19 cellular contexts compared by ENCODE assay signal in the genomic region with DNA sequence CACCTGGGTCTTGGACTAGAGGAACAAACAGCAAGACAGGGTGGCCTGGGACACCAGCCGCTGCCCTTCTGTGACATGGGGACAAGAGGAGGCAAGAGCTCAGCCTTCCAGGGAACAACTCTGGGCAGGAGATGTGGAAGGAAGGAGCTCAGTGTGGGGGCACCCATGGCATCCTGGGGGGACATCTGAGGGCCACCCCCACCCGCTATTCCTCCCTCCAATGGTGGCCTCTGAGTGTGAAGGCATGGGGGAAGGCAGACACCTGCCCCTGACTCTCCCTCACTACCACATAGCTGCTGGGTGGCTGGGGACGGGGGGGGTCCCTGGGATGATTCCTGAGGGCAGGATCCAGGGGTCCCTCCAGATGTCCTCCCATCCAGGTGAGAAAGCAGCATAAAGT. TPM values are rescaled to one million over a fixed set of nuclear protein-coding genes. Genes with fewer than 3 reads are reported as not detected.
DNase-seq lines count a peak whose midpoint lies in the region; ATAC-seq lines count a peak whose summit lies in the region.
"Had no signal": no experiment of that assay in that cellular context is flagged by ENCODE, and none has a peak within 500 bp of the region (broad histone marks: within the 10 kb centered on the region; RNA-seq: fewer than 3 reads in every experiment).

No MANE protein-coding gene starts in this region.

- H3K27ac Mint-ChIP-seq in activated CD4-positive, alpha-beta T cell treated with anti-CD3 and anti-CD28 coated beads for 36 hours = peak overlapping the region; percentile 37
- peak overlapping the region; percentile 55 for H3K27ac Mint-ChIP-seq in activated T-helper 1 cell treated with anti-CD3 and anti-CD28 coated beads, Interleukin-12 subunit alpha, Interleukin-12 subunit beta, Interleukin-2, Interleukin-4 antibody, amounts not matched to agents 30 ng/mL and 10 ng/mL and 1 ng/mL, durations not matched to agents 14 hours and 24 hours and 36 hours
- H3K27ac Mint-ChIP-seq: HFFc6 had no signal

- H3K4me1 ChIP-seq in BLaER1 (peaks cover 41% of the 10 kb centered on the region), neuronal stem cell (ENCODE audit: control insufficient read depth in 2 of 2, insufficient read depth in 1 of 2, low read depth in 1 of 2, low read length in 2 of 2) (peaks cover 5% of the 10 kb centered on the region in 2 donors)

- H3K27me3 Mint-ChIP-seq in activated CD4-positive, alpha-beta T cell treated with anti-CD3 and anti-CD28 coated beads for 36 hours = peaks cover 2% of the 10 kb centered on the region
- H3K27me3 Mint-ChIP-seq in activated T-helper 1 cell treated with anti-CD3 and anti-CD28 coated beads, Interleukin-12 subunit alpha, Interleukin-12 subunit beta, Interleukin-2, Interleukin-4 antibody, amounts not matched to agents 30 ng/mL and 10 ng/mL and 1 ng/mL, durations not matched to agents 14 hours and 24 hours and 36 hours (ENCODE audit: insufficient read depth) = no peaks in the 10 kb centered on the region

- no peak overlapping the region for H2BK15ac ChIP-seq in neuronal stem cell (ENCODE audit: low read length)

- H3K4ac ChIP-seq in neuronal stem cell (ENCODE audit: low read length) = peak overlapping the region; percentile 53

- H4K20me1 ChIP-seq in BLaER1 = no peaks in the 10 kb centered on the region
- H4K20me1 ChIP-seq: BLaER1 treated with 17β-estradiol and CSF1 and Interleukin-3, amounts not matched to agents 10 nM and 100 nM had no signal

- peaks cover 8% of the 10 kb centered on the region for H3K9me3 Mint-ChIP-seq in activated CD4-positive, alpha-beta T cell treated with anti-CD3 and anti-CD28 coated beads for 36 hours (ENCODE audit: low read depth)
- peaks cover 8% of the 10 kb centered on the region for H3K9me3 Mint-ChIP-seq in activated T-helper 1 cell treated with anti-CD3 and anti-CD28 coated beads, Interleukin-12 subunit alpha, Interleukin-12 subunit beta, Interleukin-2, Interleukin-4 antibody, amounts not matched to agents 30 ng/mL and 10 ng/mL and 1 ng/mL, durations not matched to agents 14 hours and 24 hours and 36 hours

- H3K36me3 ChIP-seq in BLaER1 = no peaks in the 10 kb centered on the region
- H3K36me3 ChIP-seq in neuronal stem cell (replicated peaks in 1 of 2; ENCODE audit: control insufficient read depth in 2 of 2, insufficient read depth in 2 of 2, low read length in 2 of 2) = no peaks in the 10 kb centered on the region
- H3K36me3 ChIP-seq: BLaER1 treated with 17β-estradiol and CSF1 and Interleukin-3, amounts not matched to agents 10 nM and 100 nM had no signal

- no peak for DNase-seq in activated CD4-positive, alpha-beta T cell treated with anti-CD3 and anti-CD28 coated beads for 36 hours
- no peak for DNase-seq in activated CD4-positive, alpha-beta T cell treated with anti-CD3 and anti-CD28 coated beads for 48 hours
- no peak for DNase-seq in activated T-helper 1 cell treated with anti-CD3 and anti-CD28 coated beads, Interleukin-12 subunit alpha, Interleukin-12 subunit beta, Interleukin-2, Interleukin-4 antibody, amounts not matched to agents 30 ng/mL and 10 ng/mL and 1 ng/mL, durations not matched to agents 14 hours and 24 hours and 36 hours (ENCODE audit: low spot score)
- DNase-seq in neuronal stem cell (ENCODE audit: low spot score) = no peak
- DNase-seq: DMS79 treated with DMSO at 0.1 percent for 48 hours, HFFc6, NCI-H1436 treated with DMSO at 0.1 percent for 48 hours, NCI-H2081, NCI-H510A treated with DMSO at 0.1 percent for 48 hours, NCI-H82 had no signal

- peaks cover 10% of the 10 kb centered on the region for H3K36me3 Mint-ChIP-seq in activated CD4-positive, alpha-beta T cell treated with anti-CD3 and anti-CD28 coated beads for 36 hours (ENCODE audit: low read depth)
- H3K36me3 Mint-ChIP-seq in activated T-helper 1 cell treated with anti-CD3 and anti-CD28 coated beads, Interleukin-12 subunit alpha, Interleukin-12 subunit beta, Interleukin-2, Interleukin-4 antibody, amounts not matched to agents 30 ng/mL and 10 ng/mL and 1 ng/mL, durations not matched to agents 14 hours and 24 hours and 36 hours (ENCODE audit: low read depth) = peaks cover 27% of the 10 kb centered on the region

- WGBS in neuronal stem cell (ENCODE audit: extremely low coverage in 2 of 2, insufficient read length in 2 of 2, insufficient replicate concordance in 1 of 2), 2 donors = no CpG with 5 or more reads among the region's 3 CpGs

- no peak overlapping the region for H4K91ac ChIP-seq in neuronal stem cell (ENCODE audit: low read depth, low read length, poor library complexity)

- H2AFZ ChIP-seq in neuronal stem cell (ENCODE audit: low read length) = no peak overlapping the region

- no peak overlapping the region for H4K8ac ChIP-seq in neuronal stem cell (ENCODE audit: low read depth, low read length)

- no peaks in the 10 kb centered on the region for H3K79me1 ChIP-seq in neuronal stem cell (ENCODE audit: low read depth, low read length)

- H3K4me2 ChIP-seq in BLaER1 (no peak overlapping the region), neuronal stem cell (ENCODE audit: insufficient read depth, low read length, poor library complexity, severe bottlenecking) (no peak overlapping the region)
- H3K4me2 ChIP-seq: BLaER1 treated with 17β-estradiol and CSF1 and Interleukin-3, amounts not matched to agents 10 nM and 100 nM; KMS-11 had no signal

- no peak overlapping the region for H3K4me3 ChIP-seq in BLaER1
- H3K4me3 ChIP-seq in neuronal stem cell (ENCODE audit: low read length in 2 of 2) = no peak overlapping the region
- H3K4me3 ChIP-seq: BLaER1 treated with 17β-estradiol and CSF1 and Interleukin-3, amounts not matched to agents 10 nM and 100 nM had no signal

- H2BK12ac ChIP-seq in neuronal stem cell (ENCODE audit: low read length) = no peak overlapping the region

- peak overlapping the region; percentile 3 for H2AK5ac ChIP-seq in neuronal stem cell (ENCODE audit: low read depth, low read length)

- intact Hi-C loops in activated CD4-positive, alpha-beta T cell treated with anti-CD3 and anti-CD28 coated beads for 36 hours (cut with DNase I, micrococcal nuclease) = loop anchor here in 1 of 2 experiments (5.0 kb wide), 2 partner anchors 229 to 279 kb away; a partner anchor contains a TSS
- intact Hi-C loops in activated T-helper 1 cell treated with anti-CD3 and anti-CD28 coated beads, Interleukin-12 subunit alpha, Interleukin-12 subunit beta, Interleukin-2, Interleukin-4 antibody, amounts not matched to agents 30 ng/mL and 10 ng/mL and 1 ng/mL, durations not matched to agents 14 hours and 24 hours and 36 hours (cut with micrococcal nuclease) = loop anchor here (10.0 kb wide), 2 partner anchors 232 to 1182 kb away; a partner anchor contains a TSS

- peaks cover 73% of the 10 kb centered on the region for H3K4me1 Mint-ChIP-seq in activated CD4-positive, alpha-beta T cell treated with anti-CD3 and anti-CD28 coated beads for 36 hours
- peaks cover 77% of the 10 kb centered on the region for H3K4me1 Mint-ChIP-seq in activated T-helper 1 cell treated with anti-CD3 and anti-CD28 coated beads, Interleukin-12 subunit alpha, Interleukin-12 subunit beta, Interleukin-2, Interleukin-4 antibody, amounts not matched to agents 30 ng/mL and 10 ng/mL and 1 ng/mL, durations not matched to agents 14 hours and 24 hours and 36 hours (ENCODE audit: low read depth)

- H3K14ac ChIP-seq in neuronal stem cell (ENCODE audit: low read length) = no peak overlapping the region

- ATAC-seq in activated CD4-positive, alpha-beta T cell treated with anti-CD3 and anti-CD28 coated beads for 36 hours = no peak
- ATAC-seq in HG03565 (IDR thresholded peaks at IDR 0.05; ENCODE audit: unreplicated experiment) (no peak), GM21526 (IDR thresholded peaks at IDR 0.05; ENCODE audit: low FRiP score, unreplicated experiment) (no peak), GM18520 (IDR thresholded peaks at IDR 0.05; ENCODE audit: unreplicated experiment) (no peak)

- H3K9ac ChIP-seq in BLaER1 (no peak overlapping the region), neuronal stem cell (ENCODE audit: low read depth, low read length, poor library complexity) (no peak overlapping the region)
- H3K9ac ChIP-seq: BLaER1 treated with 17β-estradiol and CSF1 and Interleukin-3, amounts not matched to agents 10 nM and 100 nM; KMS-11 had no signal

- peak overlapping the region; percentile 57 for H3K18ac ChIP-seq in neuronal stem cell (ENCODE audit: low read length)

- H3K23ac ChIP-seq in neuronal stem cell (ENCODE audit: low read depth, low read length, poor library complexity) = no peak overlapping the region

- H3K9me3 ChIP-seq in BLaER1 = peaks cover 20% of the 10 kb centered on the region
- H3K9me3 ChIP-seq in neuronal stem cell (replicated peaks in 1 of 2; ENCODE audit: control insufficient read depth in 2 of 2, insufficient read depth in 1 of 2, low read depth in 1 of 2, low read length in 2 of 2) = peaks cover 4 to 7% of the 10 kb centered on the region in 2 donors

- H2BK120ac ChIP-seq in neuronal stem cell (ENCODE audit: low read depth, low read length) = no peak overlapping the region

- POLR2A ChIA-PET in activated CD4-positive, alpha-beta T cell treated with anti-CD3 and anti-CD28 coated beads for 36 hours (lab: Charles Lee) = no interaction called here

- CTCF ChIA-PET in activated CD4-positive, alpha-beta T cell treated with anti-CD3 and anti-CD28 coated beads for 36 hours (lab: Charles Lee) = interaction anchor here (0.7 kb wide), 1 partner anchor 329 kb away, joined by 3 read pairs; no protein-coding TSS in a partner anchor

- H3K4me3 Mint-ChIP-seq in activated CD4-positive, alpha-beta T cell treated with anti-CD3 and anti-CD28 coated beads for 36 hours = no peak overlapping the region
- H3K4me3 Mint-ChIP-seq in activated T-helper 1 cell treated with anti-CD3 and anti-CD28 coated beads, Interleukin-12 subunit alpha, Interleukin-12 subunit beta, Interleukin-2, Interleukin-4 antibody, amounts not matched to agents 30 ng/mL and 10 ng/mL and 1 ng/mL, durations not matched to agents 14 hours and 24 hours and 36 hours = no peak overlapping the region
- H3K4me3 Mint-ChIP-seq: HFFc6 had no signal

- H2BK5ac ChIP-seq in neuronal stem cell (ENCODE audit: low read length) = no peak overlapping the region

- H3K27ac ChIP-seq in BLaER1 = 0 out of 2 replicates have a peak overlapping the region, but pooled peaks have one; percentile 13
- H3K27ac ChIP-seq in neuronal stem cell (replicated peaks; ENCODE audit: low read length) = no peak overlapping the region
- H3K27ac ChIP-seq: BLaER1 treated with 17β-estradiol and CSF1 and Interleukin-3, amounts not matched to agents 10 nM and 100 nM; KMS-11 had no signal

- H3K27me3 ChIP-seq in BLaER1 (no peaks in the 10 kb centered on the region), neuronal stem cell (ENCODE audit: control insufficient read depth in 3 of 3, insufficient read depth in 3 of 3, low read depth in 1 of 3, low read length in 3 of 3) (no peaks in the 10 kb centered on the region)
- H3K27me3 ChIP-seq: BLaER1 treated with 17β-estradiol and CSF1 and Interleukin-3, amounts not matched to agents 10 nM and 100 nM had no signal

RNA-seq across cellular contexts. Expression of a gene that starts 4.5 kb away (rescaled TPM):
- total RNA-seq in activated CD4-positive, alpha-beta T cell treated with anti-CD3 and anti-CD28 coated beads for 36 hours = 1 to 10 TPM; 8.0 to 8.5 TPM
- total RNA-seq in activated T-helper 1 cell treated with anti-CD3 and anti-CD28 coated beads, Interleukin-12 subunit alpha, Interleukin-12 subunit beta, Interleukin-2, Interleukin-4 antibody, amounts not matched to agents 30 ng/mL and 10 ng/mL and 1 ng/mL, durations not matched to agents 14 hours and 24 hours and 36 hours = 17.9 and 19.5 TPM in 2 replicates
- polyA plus RNA-seq in neuronal stem cell (2013, experiment 1 of 2) = 2.9 TPM
- polyA plus RNA-seq in neuronal stem cell (2013, experiment 2 of 2) = 2.8 TPM

RNA-seq across cellular contexts. Expression of a gene that starts 27.4 kb away (rescaled TPM):
- 10 to 100 TPM; 75.3 to 98.5 TPM for total RNA-seq in activated CD4-positive, alpha-beta T cell treated with anti-CD3 and anti-CD28 coated beads for 36 hours
- total RNA-seq in activated T-helper 1 cell treated with anti-CD3 and anti-CD28 coated beads, Interleukin-12 subunit alpha, Interleukin-12 subunit beta, Interleukin-2, Interleukin-4 antibody, amounts not matched to agents 30 ng/mL and 10 ng/mL and 1 ng/mL, durations not matched to agents 14 hours and 24 hours and 36 hours = 71.5 and 73.2 TPM in 2 replicates
- polyA plus RNA-seq in neuronal stem cell (2013, experiment 1 of 2) = 18.7 TPM
- polyA plus RNA-seq in neuronal stem cell (2013, experiment 2 of 2) = 20.6 TPM

RNA-seq across cellular contexts. Expression of a gene that starts 29.2 kb away (rescaled TPM):
- total RNA-seq in activated CD4-positive, alpha-beta T cell treated with anti-CD3 and anti-CD28 coated beads for 36 hours = not detected
- total RNA-seq in activated T-helper 1 cell treated with anti-CD3 and anti-CD28 coated beads, Interleukin-12 subunit alpha, Interleukin-12 subunit beta, Interleukin-2, Interleukin-4 antibody, amounts not matched to agents 30 ng/mL and 10 ng/mL and 1 ng/mL, durations not matched to agents 14 hours and 24 hours and 36 hours = not detected in 2 replicates
- polyA plus RNA-seq in neuronal stem cell (2013, experiment 1 of 2) = not detected
- polyA plus RNA-seq in neuronal stem cell (2013, experiment 2 of 2) = not detected
- total RNA-seq: A172, H4, HFFc6, M059J had no signal

RNA-seq across cellular contexts. Expression of a gene that starts 34.3 kb away (rescaled TPM):
- total RNA-seq in activated CD4-positive, alpha-beta T cell treated with anti-CD3 and anti-CD28 coated beads for 36 hours = 10 to 100 TPM; 27.0 to 28.2 TPM
- 23.6 and 26.9 TPM in 2 replicates for total RNA-seq in activated T-helper 1 cell treated with anti-CD3 and anti-CD28 coated beads, Interleukin-12 subunit alpha, Interleukin-12 subunit beta, Interleukin-2, Interleukin-4 antibody, amounts not matched to agents 30 ng/mL and 10 ng/mL and 1 ng/mL, durations not matched to agents 14 hours and 24 hours and 36 hours
- 1.2 TPM for polyA plus RNA-seq in neuronal stem cell (2013, experiment 1 of 2)
- 1.2 TPM for polyA plus RNA-seq in neuronal stem cell (2013, experiment 2 of 2)

RNA-seq across cellular contexts. Expression of a gene that starts 54.0 kb away (rescaled TPM):
- total RNA-seq in activated CD4-positive, alpha-beta T cell treated with anti-CD3 and anti-CD28 coated beads for 36 hours = 10 to 100 TPM; 19.0 to 24.5 TPM
- total RNA-seq in activated T-helper 1 cell treated with anti-CD3 and anti-CD28 coated beads, Interleukin-12 subunit alpha, Interleukin-12 subunit beta, Interleukin-2, Interleukin-4 antibody, amounts not matched to agents 30 ng/mL and 10 ng/mL and 1 ng/mL, durations not matched to agents 14 hours and 24 hours and 36 hours = 19.0 and 21.6 TPM in 2 replicates
- polyA plus RNA-seq in neuronal stem cell (2013, experiment 1 of 2) = 3.5 TPM
- polyA plus RNA-seq in neuronal stem cell (2013, experiment 2 of 2) = 3.9 TPM
